In genomic region chr13:29140277-29140676, GRCh38 we compare ENCODE assay signal across 16 cellular contexts.
DNase-seq lines count a peak whose midpoint lies in the region; ATAC-seq, FAIRE-seq and TF ChIP-seq lines count a peak whose summit lies in the region.
"Had no signal": no experiment of that assay in that cellular context is flagged by ENCODE, and none has a peak within 500 bp of the region (broad histone marks: within the 10 kb centered on the region; RNA-seq: fewer than 3 reads in every experiment).

No MANE protein-coding gene starts in this region.

- H3K4me3 ChIP-seq in GM12878 (no peak overlapping the region), stomach (no peak overlapping the region)
- H3K4me3 ChIP-seq: breast epithelium, K562 had no signal

- H4K20me1 ChIP-seq in GM12878 (ENCODE audit: control insufficient read depth, insufficient read depth) = no peaks in the 10 kb centered on the region

- no peak for FAIRE-seq in GM12878 (lab: Jason Lieb, UNC)
- FAIRE-seq: K562, kidney had no signal

- DNase-seq in GM03348 (ENCODE audit: low spot score) (peak; percentile 35), GM12878 (ENCODE audit: low read depth, low spot score) (no peak), inferior parietal cortex (ENCODE audit: extremely low spot score) (peak; percentile 15), stomach (no peak), NCI-H2107 (lab: John Stamatoyannopoulos, UW) (no peak), NCI-H748 treated with DMSO at 0.1 percent for 48 hours (lab: John Stamatoyannopoulos, UW) (no peak)
- DNase-seq: CD4-positive, alpha-beta T cell; H9; kidney; NCI-H1930 had no signal

- no peaks in the 10 kb centered on the region for H3K4me1 ChIP-seq in GM12878 (ENCODE audit: control insufficient read depth, insufficient read depth, low read length)
- H3K4me1 ChIP-seq in stomach = no peaks in the 10 kb centered on the region
- H3K4me1 ChIP-seq: breast epithelium had no signal

- H3K27ac ChIP-seq in GM12878 (ENCODE audit: control insufficient read depth, insufficient read depth) = no peak overlapping the region
- H3K27ac ChIP-seq in stomach = peak overlapping the region in 1 of 5 donors; percentile 11
- H3K27ac ChIP-seq: breast epithelium, epithelial cell of prostate had no signal

- intact Hi-C loops in GM12878 (cut with micrococcal nuclease; ENCODE audit: unreplicated experiment) = no loop called here
- intact Hi-C loops in stomach (cut with DNase I; ENCODE audit: low total_unique reads) = no loop called here

- H2AFZ ChIP-seq in GM12878 (ENCODE audit: control insufficient read depth, low read depth, low read length) = no peak overlapping the region; the same call in 1 of the 2 replicates

- 0 out of 2 replicates have a peak overlapping the region, but pooled peaks have one; percentile 8 for H3K4me2 ChIP-seq in GM12878 (ENCODE audit: control insufficient read depth, insufficient read depth)

- no peaks in the 10 kb centered on the region for H3K36me3 ChIP-seq in GM12878 (ENCODE audit: control insufficient read depth in 2 of 2, insufficient read depth in 2 of 2, low read length in 1 of 2)
- H3K36me3 ChIP-seq in stomach = no peaks in the 10 kb centered on the region
- H3K36me3 ChIP-seq: breast epithelium had no signal

- TF ChIP-seq POLR2A in GM12878 (IDR thresholded peaks at IDR 0.05; ENCODE audit: low read depth, low read length) (no peak), stomach (IDR thresholded peaks at IDR 0.05) (no peak)

- ATAC-seq in GM12878 (no peak), GM21447 (IDR thresholded peaks at IDR 0.05; ENCODE audit: unreplicated experiment) (no peak), HG03025 (IDR thresholded peaks at IDR 0.05; ENCODE audit: low FRiP score, unreplicated experiment) (no peak)
- ATAC-seq: activated T-helper 17 cell treated with anti-CD3 and anti-CD28 coated beads, Interleukin-2, amount 50 U/mL, for 72 hours; K562 had no signal

- POLR2A ChIA-PET in GM12878 (lab: Charles Lee) = no interaction called here

- H3K9me3 ChIP-seq in GM12878 (replicated peaks; ENCODE audit: control insufficient read depth, insufficient read depth, low read length) = peaks cover 5% of the 10 kb centered on the region; the same call in 2 of the 3 replicates
- H3K9me3 ChIP-seq in stomach = peaks cover 0 to 20% (median 15%) of the 10 kb centered on the region in 4 donors

- H3K79me2 ChIP-seq in GM12878 (ENCODE audit: control insufficient read depth, insufficient read depth, low read length) = no peaks in the 10 kb centered on the region

- no peak overlapping the region for H3K9ac ChIP-seq in GM12878 (ENCODE audit: control insufficient read depth, insufficient read depth, low read length)

- no TSS peak for BruUV-seq in GM12878 (replicated peaks; lab: Mats Ljungman, UMichigan)

- H3K27me3 ChIP-seq in GM12878 (replicated peaks in 1 of 2; ENCODE audit: control insufficient read depth in 2 of 2, insufficient read depth in 2 of 2, low read length in 1 of 2) = no peaks in the 10 kb centered on the region
- H3K27me3 ChIP-seq in stomach = no peaks in the 10 kb centered on the region
- H3K27me3 ChIP-seq: breast epithelium had no signal

- no peak for TF ChIP-seq EP300 in GM12878 (IDR thresholded peaks at IDR 0.05; ENCODE audit: borderline replicate concordance in 1 of 2, control insufficient read depth in 1 of 2, low read depth in 2 of 2, low read length in 2 of 2)
- peak; percentile 55 for TF ChIP-seq EP300 in stomach (IDR thresholded peaks at IDR 0.05)

- SMC1A ChIA-PET in GM12878 (lab: Charles Lee; ENCODE audit: uncharacterized antibody, unreplicated experiment) = no interaction called here

- 1% methylated on average over 4 of the region's 4 CpGs for WGBS in GM12878 (ENCODE audit: insufficient coverage, insufficient replicate concordance, low lambda C conversion rate, missing lambda C conversion rate)
- WGBS in stomach, 5 donors = 18 to 35% (median 27%) methylated on average over 4 of the region's 4 CpGs

- RAD21 ChIA-PET in GM12878 (lab: Charles Lee; ENCODE audit: unreplicated experiment) = no interaction called here

- CTCF ChIA-PET in GM12878 (lab: Yijun Ruan, JAX) = no interaction called here

- TF ChIP-seq CTCF in GM12878 (IDR thresholded peaks at IDR 0.05 in 2 of 3, conservative IDR thresholded peaks at IDR 0.05 in 1 of 3; ENCODE audit: control insufficient read depth in 2 of 3, extremely low read depth in 1 of 3, insufficient read depth in 1 of 3, low read depth in 3 of 3, low read length in 3 of 3) (no peak), stomach (IDR thresholded peaks at IDR 0.05) (no peak)

- in situ Hi-C loops in GM12878 (cut with MboI) = no loop called here

- TF ChIP-seq RAD21 in GM12878 (IDR thresholded peaks at IDR 0.05; ENCODE audit: insufficient read depth, low read depth, low read length) = no peak

TF ChIP-seq in GM12878, 131 proteins besides CTCF, POLR2A, EP300 and RAD21:
- TF ChIP-seq GABPA (IDR thresholded peaks at IDR 0.05; ENCODE audit: low read depth) (no peak), CHD1 (IDR thresholded peaks at IDR 0.05; ENCODE audit: low read depth, low read length) (no peak), HCFC1 (IDR thresholded peaks at IDR 0.05; ENCODE audit: low read length) (no peak), TBL1XR1 (IDR thresholded peaks at IDR 0.05; ENCODE audit: low read depth, low read length) (no peak), NKRF (conservative IDR thresholded peaks at IDR 0.05) (no peak), HDAC2 (IDR thresholded peaks at IDR 0.05) (no peak), E4F1 (IDR thresholded peaks at IDR 0.05; ENCODE audit: borderline replicate concordance, partially characterized antibody) (no peak), ATF2 (IDR thresholded peaks at IDR 0.05; ENCODE audit: low read length) (no peak), RCOR1 (conservative IDR thresholded peaks at IDR 0.05; ENCODE audit: low read depth, low read length) (no peak), IRF4 (IDR thresholded peaks at IDR 0.05; ENCODE audit: low read depth, low read length) (no peak), MAX (IDR thresholded peaks at IDR 0.05; ENCODE audit: low read depth, low read length) (no peak)

Comparison
In these comparisons a context has a peak if more than half of its experiments do, and no peak if none do; other contexts are left out.
1. DNase-seq: peak in GM03348 (single experiment) and inferior parietal cortex (single experiment); none in GM12878 (single experiment), stomach (single experiment), NCI-H2107 (single experiment) and NCI-H748 treated with DMSO at 0.1 percent for 48 hours (single experiment).